8 cellular contexts compared by ENCODE assay signal in genomic region chr15:37102315-37103021, GRCh38. TPM values are rescaled to one million over a fixed set of nuclear protein-coding genes. Genes with fewer than 3 reads are reported as not detected.
DNase-seq lines count a peak whose midpoint lies in the region; ATAC-seq and TF ChIP-seq lines count a peak whose summit lies in the region.

No MANE protein-coding gene starts in this region.

- no peaks in the 10 kb centered on the region for H3K9me3 Mint-ChIP-seq in nephron progenitor cell
- no peaks in the 10 kb centered on the region for H3K9me3 Mint-ChIP-seq in activated CD8-positive, alpha-beta memory T cell treated with anti-CD3 and anti-CD28 coated beads, Interleukin-2, amount 10 ng/mL, durations not matched to agents 7 days and 5 days (ENCODE audit: low read depth)

- peaks cover 12% of the 10 kb centered on the region for H3K36me3 Mint-ChIP-seq in nephron progenitor cell (ENCODE audit: low read depth)
- peaks cover 10% of the 10 kb centered on the region for H3K36me3 Mint-ChIP-seq in activated CD8-positive, alpha-beta memory T cell treated with anti-CD3 and anti-CD28 coated beads, Interleukin-2, amount 10 ng/mL, durations not matched to agents 7 days and 5 days

- peak overlapping the region; percentile 99 for H3K4me3 Mint-ChIP-seq in nephron progenitor cell
- no peak overlapping the region for H3K4me3 Mint-ChIP-seq in activated CD8-positive, alpha-beta memory T cell treated with anti-CD3 and anti-CD28 coated beads, Interleukin-2, amount 10 ng/mL, durations not matched to agents 7 days and 5 days

- H3K27ac ChIP-seq in cingulate gyrus (ENCODE audit: low read depth, low read length) = peak overlapping the region; percentile 65

- DNase-seq in DMS114 treated with DMSO at 0.1 percent for 48 hours (lab: John Stamatoyannopoulos, UW; ENCODE audit: unreplicated experiment) (peak; percentile 55), NCI-H1417 treated with DMSO at 0.1 percent for 48 hours (lab: John Stamatoyannopoulos, UW) (peak; percentile 44), nephron progenitor cell (peak; percentile 46), HuH-7 (ENCODE audit: low spot score) (no peak), middle frontal gyrus (ENCODE audit: extremely low spot score, low spot score) (no peak), NCI-H2171 (lab: John Stamatoyannopoulos, UW) (no peak)
- no peak for DNase-seq in activated CD8-positive, alpha-beta memory T cell treated with anti-CD3 and anti-CD28 coated beads, Interleukin-2, amount 10 ng/mL, durations not matched to agents 7 days and 5 days

- CTCF ChIA-PET in activated CD8-positive, alpha-beta memory T cell treated with anti-CD3 and anti-CD28 coated beads, Interleukin-2, amount 10 ng/mL, durations not matched to agents 7 days and 5 days (lab: Charles Lee) = no interaction called here

- H3K27ac Mint-ChIP-seq in nephron progenitor cell = peak overlapping the region; percentile 100
- no peak overlapping the region for H3K27ac Mint-ChIP-seq in activated CD8-positive, alpha-beta memory T cell treated with anti-CD3 and anti-CD28 coated beads, Interleukin-2, amount 10 ng/mL, durations not matched to agents 7 days and 5 days

- no peak for ATAC-seq in activated CD8-positive, alpha-beta memory T cell treated with anti-CD3 and anti-CD28 coated beads, Interleukin-2, amount 10 ng/mL, durations not matched to agents 7 days and 5 days

- no peak for TF ChIP-seq CTCF in nephron progenitor cell (IDR thresholded peaks at IDR 0.05)

- H3K4me1 Mint-ChIP-seq in nephron progenitor cell = peaks cover 27% of the 10 kb centered on the region
- H3K4me1 Mint-ChIP-seq in activated CD8-positive, alpha-beta memory T cell treated with anti-CD3 and anti-CD28 coated beads, Interleukin-2, amount 10 ng/mL, durations not matched to agents 7 days and 5 days = peaks cover 24% of the 10 kb centered on the region

- H3K27me3 Mint-ChIP-seq in nephron progenitor cell (ENCODE audit: low read depth, poor library complexity) = peaks cover 9% of the 10 kb centered on the region
- H3K27me3 Mint-ChIP-seq in activated CD8-positive, alpha-beta memory T cell treated with anti-CD3 and anti-CD28 coated beads, Interleukin-2, amount 10 ng/mL, durations not matched to agents 7 days and 5 days = peaks cover 93% of the 10 kb centered on the region

RNA-seq across cellular contexts. Expression of gene MEIS2, which starts 2.1 kb away (rescaled TPM):
- under 1 TPM in 1 of 2 experiments, not detected in 1; 0.07 TPM for total RNA-seq in activated CD8-positive, alpha-beta memory T cell treated with anti-CD3 and anti-CD28 coated beads, Interleukin-2, amount 10 ng/mL, durations not matched to agents 7 days and 5 days

Comparison
In these comparisons a context has a peak if more than half of its experiments do, and no peak if none do; other contexts are left out.
1. DNase-seq: peak in DMS114 treated with DMSO at 0.1 percent for 48 hours (single experiment), NCI-H1417 treated with DMSO at 0.1 percent for 48 hours (single experiment) and nephron progenitor cell (single experiment); none in HuH-7 (single experiment), activated CD8-positive, alpha-beta memory T cell treated with anti-CD3 and anti-CD28 coated beads, Interleukin-2, amount 10 ng/mL, durations not matched to agents 7 days and 5 days (single experiment), middle frontal gyrus (single experiment) and NCI-H2171 (single experiment).